ENCODE assay signal across 1 cellular context in the genomic region with DNA sequence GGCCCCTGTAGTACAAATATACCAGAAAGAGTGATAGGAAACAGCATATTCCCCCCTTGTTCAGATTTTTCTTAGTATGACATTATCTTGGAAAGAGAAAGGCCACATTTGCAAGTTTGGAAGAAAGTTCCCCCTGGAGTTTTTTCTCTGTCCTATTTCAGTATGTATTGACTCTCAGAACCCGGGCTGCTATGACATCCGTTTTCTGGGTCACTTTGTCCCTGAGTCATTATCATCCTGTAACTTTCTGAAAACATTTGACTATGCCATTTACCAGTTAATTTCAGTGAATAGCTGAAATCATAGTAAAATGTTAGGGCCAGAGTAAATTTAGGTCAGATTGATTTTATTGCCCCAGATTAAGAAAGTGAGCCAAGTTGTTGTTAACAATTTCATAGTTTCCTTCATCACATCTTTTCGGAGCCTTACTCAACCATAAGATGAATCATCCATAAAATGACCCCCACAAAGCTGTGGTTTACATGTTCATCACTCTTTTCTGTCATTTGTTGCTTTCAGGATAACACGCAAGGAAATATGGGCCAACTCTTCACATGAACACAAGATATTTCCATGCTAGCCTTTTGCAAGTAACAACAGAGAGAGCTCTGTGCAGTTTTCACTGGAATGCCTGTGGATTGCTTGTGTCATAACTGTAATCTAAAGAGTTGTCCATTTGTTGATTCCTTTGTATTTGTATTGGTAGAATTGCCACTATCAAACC.
A peak's percentile ranks its signal among the peaks of the same experiment; 100 is the strongest.
TF ChIP-seq lines count a peak whose summit lies in the region.

No MANE protein-coding gene starts in this region.

TF ChIP-seq in HEK293, 187 proteins besides CTCF, POLR2A, EP300 and RAD21 (continued from another document):
- TF ChIP-seq, protein P1, sequence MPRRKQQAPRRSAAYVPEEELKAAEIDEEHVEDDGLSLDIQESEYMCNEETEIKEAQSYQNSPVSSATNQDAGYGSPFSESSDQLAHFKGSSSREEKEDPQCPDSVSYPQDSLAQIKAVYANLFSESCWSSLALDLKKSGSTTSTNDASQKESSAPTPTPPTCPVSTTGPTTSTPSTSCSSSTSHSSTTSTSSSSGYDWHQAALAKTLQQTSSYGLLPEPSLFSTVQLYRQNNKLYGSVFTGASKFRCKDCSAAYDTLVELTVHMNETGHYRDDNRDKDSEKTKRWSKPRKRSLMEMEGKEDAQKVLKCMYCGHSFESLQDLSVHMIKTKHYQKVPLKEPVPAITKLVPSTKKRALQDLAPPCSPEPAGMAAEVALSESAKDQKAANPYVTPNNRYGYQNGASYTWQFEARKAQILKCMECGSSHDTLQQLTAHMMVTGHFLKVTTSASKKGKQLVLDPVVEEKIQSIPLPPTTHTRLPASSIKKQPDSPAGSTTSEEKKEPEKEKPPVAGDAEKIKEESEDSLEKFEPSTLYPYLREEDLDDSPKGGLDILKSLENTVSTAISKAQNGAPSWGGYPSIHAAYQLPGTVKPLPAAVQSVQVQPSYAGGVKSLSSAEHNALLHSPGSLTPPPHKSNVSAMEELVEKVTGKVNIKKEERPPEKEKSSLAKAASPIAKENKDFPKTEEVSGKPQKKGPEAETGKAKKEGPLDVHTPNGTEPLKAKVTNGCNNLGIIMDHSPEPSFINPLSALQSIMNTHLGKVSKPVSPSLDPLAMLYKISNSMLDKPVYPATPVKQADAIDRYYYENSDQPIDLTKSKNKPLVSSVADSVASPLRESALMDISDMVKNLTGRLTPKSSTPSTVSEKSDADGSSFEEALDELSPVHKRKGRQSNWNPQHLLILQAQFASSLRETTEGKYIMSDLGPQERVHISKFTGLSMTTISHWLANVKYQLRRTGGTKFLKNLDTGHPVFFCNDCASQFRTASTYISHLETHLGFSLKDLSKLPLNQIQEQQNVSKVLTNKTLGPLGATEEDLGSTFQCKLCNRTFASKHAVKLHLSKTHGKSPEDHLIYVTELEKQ (tag by site-specific recombination; IDR thresholded peaks at IDR 0.05; ENCODE audit: borderline replicate concordance): no peak
- TF ChIP-seq FEZF1 (tag by site-specific recombination; IDR thresholded peaks at IDR 0.05): 0 out of 2 replicates have a peak, but pooled peaks have one; percentile 16
- TF ChIP-seq ZNF324 (tag by site-specific recombination; IDR thresholded peaks at IDR 0.05): no peak
- TF ChIP-seq ZBTB17 (tag by site-specific recombination; IDR thresholded peaks at IDR 0.05): no peak
- no peak for TF ChIP-seq ZFHX2 (tag by site-specific recombination; conservative IDR thresholded peaks at IDR 0.05)
- TF ChIP-seq ZNF548 (tag by site-specific recombination; IDR thresholded peaks at IDR 0.05): no peak
- TF ChIP-seq GLIS2 (tag by site-specific recombination; IDR thresholded peaks at IDR 0.05): no peak
- TF ChIP-seq, protein P2, sequence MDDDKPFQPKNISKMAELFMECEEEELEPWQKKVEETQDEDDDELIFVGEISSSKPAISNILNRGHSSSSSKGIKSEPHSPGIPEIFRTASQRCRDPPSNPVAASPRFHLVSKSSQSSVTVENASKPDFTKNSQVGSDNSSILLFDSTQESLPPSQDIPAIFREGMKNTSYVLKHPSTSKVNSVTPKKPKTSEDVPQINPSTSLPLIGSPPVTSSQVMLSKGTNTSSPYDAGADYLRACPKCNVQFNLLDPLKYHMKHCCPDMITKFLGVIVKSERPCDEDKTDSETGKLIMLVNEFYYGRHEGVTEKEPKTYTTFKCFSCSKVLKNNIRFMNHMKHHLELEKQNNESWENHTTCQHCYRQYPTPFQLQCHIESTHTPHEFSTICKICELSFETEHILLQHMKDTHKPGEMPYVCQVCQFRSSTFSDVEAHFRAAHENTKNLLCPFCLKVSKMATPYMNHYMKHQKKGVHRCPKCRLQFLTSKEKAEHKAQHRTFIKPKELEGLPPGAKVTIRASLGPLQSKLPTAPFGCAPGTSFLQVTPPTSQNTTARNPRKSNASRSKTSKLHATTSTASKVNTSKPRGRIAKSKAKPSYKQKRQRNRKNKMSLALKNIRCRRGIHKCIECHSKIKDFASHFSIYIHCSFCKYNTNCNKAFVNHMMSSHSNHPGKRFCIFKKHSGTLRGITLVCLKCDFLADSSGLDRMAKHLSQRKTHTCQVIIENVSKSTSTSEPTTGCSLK (tag by site-specific recombination; IDR thresholded peaks at IDR 0.05): no peak
- no peak for TF ChIP-seq ZNF560 (tag by site-specific recombination; IDR thresholded peaks at IDR 0.05; ENCODE audit: borderline replicate concordance)
- TF ChIP-seq ZNF501 (tag by site-specific recombination; IDR thresholded peaks at IDR 0.05): no peak
- TF ChIP-seq, protein P3, sequence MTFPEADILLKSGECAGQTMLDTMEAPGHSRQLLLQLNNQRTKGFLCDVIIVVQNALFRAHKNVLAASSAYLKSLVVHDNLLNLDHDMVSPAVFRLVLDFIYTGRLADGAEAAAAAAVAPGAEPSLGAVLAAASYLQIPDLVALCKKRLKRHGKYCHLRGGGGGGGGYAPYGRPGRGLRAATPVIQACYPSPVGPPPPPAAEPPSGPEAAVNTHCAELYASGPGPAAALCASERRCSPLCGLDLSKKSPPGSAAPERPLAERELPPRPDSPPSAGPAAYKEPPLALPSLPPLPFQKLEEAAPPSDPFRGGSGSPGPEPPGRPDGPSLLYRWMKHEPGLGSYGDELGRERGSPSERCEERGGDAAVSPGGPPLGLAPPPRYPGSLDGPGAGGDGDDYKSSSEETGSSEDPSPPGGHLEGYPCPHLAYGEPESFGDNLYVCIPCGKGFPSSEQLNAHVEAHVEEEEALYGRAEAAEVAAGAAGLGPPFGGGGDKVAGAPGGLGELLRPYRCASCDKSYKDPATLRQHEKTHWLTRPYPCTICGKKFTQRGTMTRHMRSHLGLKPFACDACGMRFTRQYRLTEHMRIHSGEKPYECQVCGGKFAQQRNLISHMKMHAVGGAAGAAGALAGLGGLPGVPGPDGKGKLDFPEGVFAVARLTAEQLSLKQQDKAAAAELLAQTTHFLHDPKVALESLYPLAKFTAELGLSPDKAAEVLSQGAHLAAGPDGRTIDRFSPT (tag by site-specific recombination; IDR thresholded peaks at IDR 0.05): 0 out of 2 replicates have a peak, but pooled peaks have one; percentile 13
- TF ChIP-seq, protein P4, sequence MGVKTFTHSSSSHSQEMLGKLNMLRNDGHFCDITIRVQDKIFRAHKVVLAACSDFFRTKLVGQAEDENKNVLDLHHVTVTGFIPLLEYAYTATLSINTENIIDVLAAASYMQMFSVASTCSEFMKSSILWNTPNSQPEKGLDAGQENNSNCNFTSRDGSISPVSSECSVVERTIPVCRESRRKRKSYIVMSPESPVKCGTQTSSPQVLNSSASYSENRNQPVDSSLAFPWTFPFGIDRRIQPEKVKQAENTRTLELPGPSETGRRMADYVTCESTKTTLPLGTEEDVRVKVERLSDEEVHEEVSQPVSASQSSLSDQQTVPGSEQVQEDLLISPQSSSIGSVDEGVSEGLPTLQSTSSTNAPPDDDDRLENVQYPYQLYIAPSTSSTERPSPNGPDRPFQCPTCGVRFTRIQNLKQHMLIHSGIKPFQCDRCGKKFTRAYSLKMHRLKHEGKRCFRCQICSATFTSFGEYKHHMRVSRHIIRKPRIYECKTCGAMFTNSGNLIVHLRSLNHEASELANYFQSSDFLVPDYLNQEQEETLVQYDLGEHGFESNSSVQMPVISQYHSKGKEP (tag by site-specific recombination; IDR thresholded peaks at IDR 0.05): no peak
- no peak for TF ChIP-seq ZNF114 (tag by site-specific recombination; IDR thresholded peaks at IDR 0.05)
